ENCODE assay signal across 1 cellular context in the genomic region with DNA sequence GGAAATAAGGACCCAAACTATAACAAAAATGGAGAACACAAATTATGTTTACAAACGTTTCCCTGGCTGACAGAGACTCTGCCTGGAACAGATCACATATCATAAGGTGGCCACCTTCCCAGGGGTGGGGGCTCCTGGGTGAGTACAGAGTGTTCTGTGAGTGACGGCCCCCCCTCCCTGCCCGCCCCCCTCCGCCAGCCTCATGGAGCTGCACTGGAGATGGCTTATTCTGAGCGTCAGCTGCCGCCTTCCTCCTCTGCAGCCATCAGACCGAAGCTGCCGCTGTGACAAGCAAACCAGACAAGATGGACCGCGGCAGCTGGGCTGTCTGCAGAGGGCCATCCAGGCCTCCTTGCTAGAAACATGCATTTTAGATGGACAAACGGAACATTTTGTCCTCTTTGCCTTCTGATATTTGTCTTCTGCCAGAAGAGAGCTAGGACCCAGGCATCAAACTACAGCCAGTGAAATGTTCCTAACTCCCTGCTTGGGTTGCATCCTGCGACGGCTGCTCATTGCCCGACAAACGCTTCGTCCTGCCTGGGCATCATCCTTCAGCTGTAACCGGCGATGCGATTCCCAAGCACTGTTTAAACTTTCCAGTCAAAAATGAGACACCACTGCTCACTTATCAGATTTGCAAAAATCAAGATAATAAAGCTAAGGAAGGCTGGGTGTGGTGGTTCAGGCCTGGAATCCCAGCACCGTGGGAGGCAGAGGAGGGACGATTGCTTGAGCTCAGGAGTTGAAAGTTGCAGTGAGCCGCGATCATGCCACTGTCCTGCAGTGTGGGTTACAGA.
TF ChIP-seq lines count a peak whose summit lies in the region.

No MANE protein-coding gene starts in this region.

TF ChIP-seq in HepG2, 621 proteins besides CTCF, POLR2A, EP300 and RAD21:
- TF ChIP-seq ZNF644 (CRISPR knock-in tag; IDR thresholded peaks at IDR 0.05; ENCODE audit: low read depth) (no peak), RORA (CRISPR knock-in tag; IDR thresholded peaks at IDR 0.05) (no peak), ZNF12 (CRISPR knock-in tag; IDR thresholded peaks at IDR 0.05) (peak; percentile 72)
- TF ChIP-seq, protein P1, sequence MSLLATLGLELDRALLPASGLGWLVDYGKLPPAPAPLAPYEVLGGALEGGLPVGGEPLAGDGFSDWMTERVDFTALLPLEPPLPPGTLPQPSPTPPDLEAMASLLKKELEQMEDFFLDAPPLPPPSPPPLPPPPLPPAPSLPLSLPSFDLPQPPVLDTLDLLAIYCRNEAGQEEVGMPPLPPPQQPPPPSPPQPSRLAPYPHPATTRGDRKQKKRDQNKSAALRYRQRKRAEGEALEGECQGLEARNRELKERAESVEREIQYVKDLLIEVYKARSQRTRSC (CRISPR knock-in tag; IDR thresholded peaks at IDR 0.05; ENCODE audit: low read depth) = no peak
